ENCODE assay signal across 28 cellular contexts in genomic region chr6:133128191-133128590, GRCh38.
DNase-seq lines count a peak whose midpoint lies in the region; ATAC-seq and TF ChIP-seq lines count a peak whose summit lies in the region.
"Had no signal": no experiment of that assay in that cellular context is flagged by ENCODE, and none has a peak within 500 bp of the region (broad histone marks: within the 10 kb centered on the region; RNA-seq: fewer than 3 reads in every experiment).

No MANE protein-coding gene starts in this region.

- POLR2A ChIA-PET in IMR-90 (lab: Charles Lee; ENCODE audit: unreplicated experiment), result no interaction called here

- H3K4me3 ChIP-seq in IMR-90 (ENCODE audit: insufficient read depth, low read depth, low read length) (no peak overlapping the region), fibroblast of pulmonary artery (replicated peaks; ENCODE audit: low read depth, low read length) (no peak overlapping the region), mesendoderm (ENCODE audit: low read length) (no peak overlapping the region)
- H3K4me3 ChIP-seq: adrenal gland, heart right ventricle, Peyer's patch, SJSA1, smooth muscle cell, tibial nerve had no signal

- ATAC-seq in IMR-90 (ENCODE audit: low read depth) (no peak), GM18511 (IDR thresholded peaks at IDR 0.05; ENCODE audit: unreplicated experiment) (no peak), HG03139 (IDR thresholded peaks at IDR 0.05; ENCODE audit: unreplicated experiment) (no peak), GM19397 (IDR thresholded peaks at IDR 0.05; ENCODE audit: unreplicated experiment) (no peak), HG03520 (IDR thresholded peaks at IDR 0.05; ENCODE audit: unreplicated experiment) (no peak)

- H3K27me3 ChIP-seq in IMR-90 (ENCODE audit: control insufficient read depth, insufficient read depth, low read length) (no peaks in the 10 kb centered on the region), mesendoderm (ENCODE audit: insufficient read depth, low read length, poor library complexity) (no peaks in the 10 kb centered on the region)
- H3K27me3 ChIP-seq: adrenal gland, BE2C, brain microvascular endothelial cell, heart right ventricle, Peyer's patch, SJSA1, tibial nerve had no signal

- H3K4me1 ChIP-seq in IMR-90 (ENCODE audit: control insufficient read depth, insufficient read depth, low read length), result peaks cover 20% of the 10 kb centered on the region
- H3K4me1 ChIP-seq in mesendoderm (ENCODE audit: control insufficient read depth, low read depth, low read length), result no peaks in the 10 kb centered on the region
- H3K4me1 ChIP-seq: Peyer's patch, SJSA1 had no signal

- H3K79me1 ChIP-seq in IMR-90 (ENCODE audit: low read depth in 1 of 2, low read length in 2 of 2) (no peaks in the 10 kb centered on the region), mesendoderm (ENCODE audit: low read length) (no peaks in the 10 kb centered on the region)

- H2BK120ac ChIP-seq in IMR-90 (ENCODE audit: low read depth, low read length) (no peak overlapping the region), mesendoderm (ENCODE audit: low read depth, low read length) (no peak overlapping the region)

- 0 out of 2 replicates have a peak, but pooled peaks cover 3% of the 10 kb centered on the region for H3K9me1 ChIP-seq in IMR-90 (ENCODE audit: insufficient read depth, low read length)

- no peak overlapping the region for H3K56ac ChIP-seq in IMR-90 (ENCODE audit: extremely low read depth, insufficient read depth, low read length)
- no peak overlapping the region for H3K56ac ChIP-seq in mesendoderm (ENCODE audit: low read length)

- H2AK9ac ChIP-seq in IMR-90 (replicated peaks; ENCODE audit: low read depth, low read length, poor library complexity), result no peak overlapping the region

- no peak for TF ChIP-seq RAD21 in IMR-90 (IDR thresholded peaks at IDR 0.05; ENCODE audit: low read length)

- BruUV-seq in IMR-90 (replicated peaks; lab: Mats Ljungman, UMichigan), result no TSS peak

- TF ChIP-seq CTCF in IMR-90 (conservative IDR thresholded peaks at IDR 0.05; ENCODE audit: low read depth, low read length) (no peak), fibroblast of pulmonary artery (IDR thresholded peaks at IDR 0.05; ENCODE audit: low read length, missing control alignments) (no peak)

- in situ Hi-C loops in IMR-90 (cut with MboI; ENCODE audit: low sequenced_read_pairs), result no loop called here

- CTCF ChIA-PET in IMR-90 (lab: Yijun Ruan, JAX), result no interaction called here

- no peak overlapping the region for H3K9ac ChIP-seq in IMR-90 (ENCODE audit: low read depth, low read length)
- no peak overlapping the region for H3K9ac ChIP-seq in mesendoderm (ENCODE audit: low read length)

- H4K20me1 ChIP-seq in IMR-90 (ENCODE audit: insufficient read depth, low read length), result no peaks in the 10 kb centered on the region

- H3K4ac ChIP-seq in IMR-90 (ENCODE audit: low read depth, low read length) (no peak overlapping the region), mesendoderm (ENCODE audit: low read depth, low read length) (no peak overlapping the region)

- intact Hi-C loops in IMR-90 (cut with micrococcal nuclease), result no loop called here

- H3K23ac ChIP-seq in IMR-90 (ENCODE audit: low read depth, low read length) (no peak overlapping the region), mesendoderm (ENCODE audit: low read length) (no peak overlapping the region)

- no peak overlapping the region for H2BK15ac ChIP-seq in IMR-90 (ENCODE audit: low read depth, low read length)
- no peak overlapping the region for H2BK15ac ChIP-seq in mesendoderm (replicated peaks; ENCODE audit: low read depth)

- no peaks in the 10 kb centered on the region for H3K79me2 ChIP-seq in mesendoderm (ENCODE audit: control insufficient read depth, insufficient read depth, low read length)

- H3K4me2 ChIP-seq in IMR-90 (ENCODE audit: low read depth, low read length) (no peak overlapping the region), mesendoderm (ENCODE audit: low read length) (no peak overlapping the region)
- H3K4me2 ChIP-seq: smooth muscle cell had no signal

- H4K91ac ChIP-seq in IMR-90 (ENCODE audit: insufficient read depth, low read depth, low read length), result no peak overlapping the region

- H3K18ac ChIP-seq in IMR-90 (ENCODE audit: low read depth, low read length) (no peak overlapping the region), mesendoderm (ENCODE audit: low read length) (no peak overlapping the region)

- WGBS in IMR-90 (ENCODE audit: extremely low coverage in 2 of 2, insufficient read length in 1 of 2), 2 experiments, result no CpG with 5 or more reads among the region's 2 CpGs
- no CpG with 5 or more reads among the region's 2 CpGs for WGBS in mesendoderm (ENCODE audit: extremely low coverage, insufficient coverage, low lambda C conversion rate)

- no peaks in the 10 kb centered on the region for H3K9me3 ChIP-seq in IMR-90 (ENCODE audit: control insufficient read depth, insufficient read depth, low read length)
- H3K9me3 ChIP-seq: adrenal gland, BE2C, Peyer's patch, SJSA1 had no signal

- no peak overlapping the region for H2AK5ac ChIP-seq in IMR-90 (ENCODE audit: low read depth, low read length)
- no peak overlapping the region for H2AK5ac ChIP-seq in mesendoderm (ENCODE audit: low read length)

- no peak for TF ChIP-seq POLR2A in IMR-90 (IDR thresholded peaks at IDR 0.05; ENCODE audit: low read depth, low read length)

- H4K5ac ChIP-seq in IMR-90 (ENCODE audit: low read depth, low read length) (no peak overlapping the region), mesendoderm (ENCODE audit: low read length) (no peak overlapping the region)

- no peaks in the 10 kb centered on the region for H3K36me3 ChIP-seq in IMR-90 (ENCODE audit: control insufficient read depth, insufficient read depth, low read length)
- H3K36me3 ChIP-seq in mesendoderm (ENCODE audit: control insufficient read depth, insufficient read depth, low read length), result no peaks in the 10 kb centered on the region
- H3K36me3 ChIP-seq: adrenal gland, BE2C, brain microvascular endothelial cell, heart right ventricle, Peyer's patch, SJSA1, tibial nerve had no signal

- H4K8ac ChIP-seq in IMR-90 (ENCODE audit: low read depth in 2 of 2, low read length in 2 of 2) (no peak overlapping the region), mesendoderm (ENCODE audit: low read depth, low read length) (no peak overlapping the region)

- H3K27ac ChIP-seq in IMR-90 (ENCODE audit: insufficient read depth, low read length), result no peak overlapping the region
- H3K27ac ChIP-seq in mesendoderm (ENCODE audit: low read depth, low read length), result no peak overlapping the region
- H3K27ac ChIP-seq: adrenal gland, brain microvascular endothelial cell, epithelial cell of prostate, Peyer's patch, SJSA1, tibial nerve had no signal

- dilution Hi-C loops in IMR-90 (cut with HindIII; ENCODE audit: low sequenced_read_pairs, unreplicated experiment), result no loop called here

- H2BK5ac ChIP-seq in IMR-90 (ENCODE audit: low read depth, low read length, poor library complexity, severe bottlenecking) (no peak overlapping the region), mesendoderm (ENCODE audit: low read length) (no peak overlapping the region)

- H2BK20ac ChIP-seq in IMR-90 (ENCODE audit: low read depth, low read length), result no peak overlapping the region

- H2AFZ ChIP-seq in IMR-90 (replicated peaks; ENCODE audit: low read length, poor library complexity), result no peak overlapping the region

- H3K14ac ChIP-seq in IMR-90 (replicated peaks; ENCODE audit: low read depth, low read length), result no peak overlapping the region

- DNase-seq in Daoy (ENCODE audit: low read depth) (peak; percentile 19), IMR-90 (peak; percentile 28), fibroblast of pulmonary artery (ENCODE audit: low read depth) (peak; percentile 5), mesendoderm (peak; percentile 4)
- DNase-seq: activated CD4-positive, alpha-beta T cell treated with anti-CD3 and anti-CD28 coated beads, Interleukin-2, amount 50 U/mL, for 4 hours; activated CD4-positive, CD25-positive, alpha-beta regulatory T cell; activated naive CD4-positive, alpha-beta T cell treated with anti-CD3 and anti-CD28 coated beads for 36 hours; adrenal gland; BE2C; brain microvascular endothelial cell; CD8-positive, alpha-beta memory T cell; effector CD4-positive, alpha-beta T cell; GDM1; heart right ventricle; Karpas-422; NCI-H187 treated with DMSO at 0.1 percent for 48 hours; NCI-H526 treated with DMSO at 0.1 percent for 48 hours; Peyer's patch; stimulated activated CD4-positive, alpha-beta T cell treated with anti-CD3 and anti-CD28 coated beads, Interleukin-1b, Interleukin-23, amount 100 ng/mL, for 48 hours; T-helper 1 cell had no signal

TF ChIP-seq in IMR-90, 13 proteins besides CTCF, POLR2A, EP300 and RAD21 (continues in another document):
- TF ChIP-seq SMC3 (IDR thresholded peaks at IDR 0.05; ENCODE audit: low read depth, low read length) (no peak), NFE2L2 (IDR thresholded peaks at IDR 0.05; ENCODE audit: low read depth, low read length) (no peak), MAZ (IDR thresholded peaks at IDR 0.05; ENCODE audit: borderline replicate concordance, low read depth, low read length) (no peak), FOS (IDR thresholded peaks at IDR 0.05; ENCODE audit: low read depth, low read length) (no peak), CEBPB (IDR thresholded peaks at IDR 0.05; ENCODE audit: low read depth, low read length) (no peak), CHD1 (IDR thresholded peaks at IDR 0.05; ENCODE audit: low read depth, low read length) (no peak), MXI1 (IDR thresholded peaks at IDR 0.05; ENCODE audit: borderline replicate concordance, low read depth, low read length) (no peak), RFX5 (IDR thresholded peaks at IDR 0.05; ENCODE audit: low read depth, low read length) (no peak), USF2 (IDR thresholded peaks at IDR 0.05; ENCODE audit: low read depth, low read length) (no peak), ELK1 (IDR thresholded peaks at IDR 0.05; ENCODE audit: borderline replicate concordance, low read depth, low read length) (no peak), MAFK (IDR thresholded peaks at IDR 0.05; ENCODE audit: low read depth, low read length) (no peak)
